Comparison of ENCODE assay signal across 1 cellular context in the genomic region with DNA sequence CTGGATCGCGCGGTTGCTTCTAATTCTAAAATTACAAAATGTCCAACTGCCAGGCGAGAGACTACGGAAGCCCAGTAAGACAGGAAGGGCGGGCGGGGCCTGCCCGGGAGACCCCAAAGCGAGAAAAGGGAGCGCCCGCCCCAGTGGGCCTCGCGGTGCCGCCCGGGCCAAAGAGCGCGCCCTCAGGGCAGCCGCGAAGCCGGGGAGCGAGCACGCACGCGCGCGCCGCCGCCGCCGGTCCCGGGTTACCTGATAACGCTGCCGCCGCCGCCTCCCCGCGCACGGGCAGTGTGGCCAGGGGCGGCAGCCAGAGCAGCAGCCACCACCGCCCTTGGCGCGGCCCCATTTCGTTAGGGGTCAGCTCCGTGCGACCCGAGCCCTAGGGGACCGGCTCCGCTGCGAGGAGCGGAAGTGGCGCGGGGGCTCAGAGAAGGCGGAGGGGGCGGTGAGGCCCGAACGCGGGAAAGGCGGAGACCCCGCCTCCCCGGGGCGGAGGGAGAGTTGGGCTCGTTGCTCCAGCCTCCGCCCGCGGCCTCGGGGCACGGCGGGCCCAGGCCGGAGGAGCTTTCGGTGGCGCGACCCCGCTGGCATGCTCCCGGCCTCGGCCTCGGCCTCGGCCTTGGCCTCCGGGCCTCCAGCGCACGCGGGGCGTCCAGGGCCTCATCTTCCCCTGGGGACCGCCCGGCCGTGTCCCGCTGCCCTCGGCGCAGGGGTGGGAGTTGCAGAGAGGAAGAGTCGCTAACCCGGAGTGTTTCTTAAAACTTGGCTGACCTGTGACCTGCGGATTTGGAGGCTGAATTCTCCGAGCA.
TF ChIP-seq lines count a peak whose summit lies in the region.

A gene with protein sequence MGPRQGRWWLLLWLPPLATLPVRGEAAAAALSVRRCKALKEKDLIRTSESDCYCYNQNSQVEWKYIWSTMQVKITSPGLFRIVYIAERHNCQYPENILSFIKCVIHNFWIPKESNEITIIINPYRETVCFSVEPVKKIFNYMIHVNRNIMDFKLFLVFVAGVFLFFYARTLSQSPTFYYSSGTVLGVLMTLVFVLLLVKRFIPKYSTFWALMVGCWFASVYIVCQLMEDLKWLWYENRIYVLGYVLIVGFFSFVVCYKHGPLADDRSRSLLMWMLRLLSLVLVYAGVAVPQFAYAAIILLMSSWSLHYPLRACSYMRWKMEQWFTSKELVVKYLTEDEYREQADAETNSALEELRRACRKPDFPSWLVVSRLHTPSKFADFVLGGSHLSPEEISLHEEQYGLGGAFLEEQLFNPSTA (minus strand): TSS at position 413 of the 809 bp plus-strand sequence. CDS start 67 bp downstream, at position 346.

TF ChIP-seq in K562, 482 proteins besides CTCF, POLR2A, EP300 and RAD21 (continued from another document and continues in another):
- TF ChIP-seq, protein P1, sequence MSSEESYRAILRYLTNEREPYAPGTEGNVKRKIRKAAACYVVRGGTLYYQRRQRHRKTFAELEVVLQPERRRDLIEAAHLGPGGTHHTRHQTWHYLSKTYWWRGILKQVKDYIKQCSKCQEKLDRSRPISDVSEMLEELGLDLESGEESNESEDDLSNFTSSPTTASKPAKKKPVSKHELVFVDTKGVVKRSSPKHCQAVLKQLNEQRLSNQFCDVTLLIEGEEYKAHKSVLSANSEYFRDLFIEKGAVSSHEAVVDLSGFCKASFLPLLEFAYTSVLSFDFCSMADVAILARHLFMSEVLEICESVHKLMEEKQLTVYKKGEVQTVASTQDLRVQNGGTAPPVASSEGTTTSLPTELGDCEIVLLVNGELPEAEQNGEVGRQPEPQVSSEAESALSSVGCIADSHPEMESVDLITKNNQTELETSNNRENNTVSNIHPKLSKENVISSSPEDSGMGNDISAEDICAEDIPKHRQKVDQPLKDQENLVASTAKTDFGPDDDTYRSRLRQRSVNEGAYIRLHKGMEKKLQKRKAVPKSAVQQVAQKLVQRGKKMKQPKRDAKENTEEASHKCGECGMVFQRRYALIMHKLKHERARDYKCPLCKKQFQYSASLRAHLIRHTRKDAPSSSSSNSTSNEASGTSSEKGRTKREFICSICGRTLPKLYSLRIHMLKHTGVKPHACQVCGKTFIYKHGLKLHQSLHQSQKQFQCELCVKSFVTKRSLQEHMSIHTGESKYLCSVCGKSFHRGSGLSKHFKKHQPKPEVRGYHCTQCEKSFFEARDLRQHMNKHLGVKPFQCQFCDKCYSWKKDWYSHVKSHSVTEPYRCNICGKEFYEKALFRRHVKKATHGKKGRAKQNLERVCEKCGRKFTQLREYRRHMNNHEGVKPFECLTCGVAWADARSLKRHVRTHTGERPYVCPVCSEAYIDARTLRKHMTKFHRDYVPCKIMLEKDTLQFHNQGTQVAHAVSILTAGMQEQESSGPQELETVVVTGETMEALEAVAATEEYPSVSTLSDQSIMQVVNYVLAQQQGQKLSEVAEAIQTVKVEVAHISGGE (CRISPR knock-in tag; IDR thresholded peaks at IDR 0.05) = peak in 2 of 3 experiments; percentile 66 to 94; a peak in 4 of 6 replicates
- TF ChIP-seq CHD2 (IDR thresholded peaks at IDR 0.05; ENCODE audit: low read depth, low read length) (0 out of 2 replicates have a peak, but pooled peaks have one; percentile 14), GATA2 (CRISPR knock-in tag; IDR thresholded peaks at IDR 0.05) (no peak), ZNF263 (CRISPR knock-in tag; IDR thresholded peaks at IDR 0.05; ENCODE audit: borderline replicate concordance) (no peak; the same call in 1 of the 2 replicates), XRCC3 (IDR thresholded peaks at IDR 0.05) (no peak), SNRNP70 (optimal IDR thresholded peaks at IDR 0.05; ENCODE audit: low read depth, low read length) (no peak), SOX6 (IDR thresholded peaks at IDR 0.05) (0 out of 2 replicates have a peak, but pooled peaks have one; percentile 30), ARNT (IDR thresholded peaks at IDR 0.05) (no peak), ZNF282 (CRISPR knock-in tag; IDR thresholded peaks at IDR 0.05) (no peak), RBM39 (optimal IDR thresholded peaks at IDR 0.05; ENCODE audit: low read depth, low read length) (no peak), RBM17 (IDR thresholded peaks at IDR 0.05; ENCODE audit: borderline replicate concordance, low read depth, low read length) (no peak), CBX2 (IDR thresholded peaks at IDR 0.05; ENCODE audit: insufficient read depth, low read length, poor library complexity, severe bottlenecking) (no peak), FOXA1 (IDR thresholded peaks at IDR 0.05; ENCODE audit: borderline replicate concordance) (no peak), HNRNPUL1 (IDR thresholded peaks at IDR 0.05; ENCODE audit: low read length) (no peak)
- TF ChIP-seq, protein P2, sequence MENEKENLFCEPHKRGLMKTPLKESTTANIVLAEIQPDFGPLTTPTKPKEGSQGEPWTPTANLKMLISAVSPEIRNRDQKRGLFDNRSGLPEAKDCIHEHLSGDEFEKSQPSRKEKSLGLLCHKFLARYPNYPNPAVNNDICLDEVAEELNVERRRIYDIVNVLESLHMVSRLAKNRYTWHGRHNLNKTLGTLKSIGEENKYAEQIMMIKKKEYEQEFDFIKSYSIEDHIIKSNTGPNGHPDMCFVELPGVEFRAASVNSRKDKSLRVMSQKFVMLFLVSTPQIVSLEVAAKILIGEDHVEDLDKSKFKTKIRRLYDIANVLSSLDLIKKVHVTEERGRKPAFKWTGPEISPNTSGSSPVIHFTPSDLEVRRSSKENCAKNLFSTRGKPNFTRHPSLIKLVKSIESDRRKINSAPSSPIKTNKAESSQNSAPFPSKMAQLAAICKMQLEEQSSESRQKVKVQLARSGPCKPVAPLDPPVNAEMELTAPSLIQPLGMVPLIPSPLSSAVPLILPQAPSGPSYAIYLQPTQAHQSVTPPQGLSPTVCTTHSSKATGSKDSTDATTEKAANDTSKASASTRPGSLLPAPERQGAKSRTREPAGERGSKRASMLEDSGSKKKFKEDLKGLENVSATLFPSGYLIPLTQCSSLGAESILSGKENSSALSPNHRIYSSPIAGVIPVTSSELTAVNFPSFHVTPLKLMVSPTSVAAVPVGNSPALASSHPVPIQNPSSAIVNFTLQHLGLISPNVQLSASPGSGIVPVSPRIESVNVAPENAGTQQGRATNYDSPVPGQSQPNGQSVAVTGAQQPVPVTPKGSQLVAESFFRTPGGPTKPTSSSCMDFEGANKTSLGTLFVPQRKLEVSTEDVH (IDR thresholded peaks at IDR 0.05; ENCODE audit: low read depth, partially characterized antibody) = peak; percentile 95
- TF ChIP-seq, protein P3, sequence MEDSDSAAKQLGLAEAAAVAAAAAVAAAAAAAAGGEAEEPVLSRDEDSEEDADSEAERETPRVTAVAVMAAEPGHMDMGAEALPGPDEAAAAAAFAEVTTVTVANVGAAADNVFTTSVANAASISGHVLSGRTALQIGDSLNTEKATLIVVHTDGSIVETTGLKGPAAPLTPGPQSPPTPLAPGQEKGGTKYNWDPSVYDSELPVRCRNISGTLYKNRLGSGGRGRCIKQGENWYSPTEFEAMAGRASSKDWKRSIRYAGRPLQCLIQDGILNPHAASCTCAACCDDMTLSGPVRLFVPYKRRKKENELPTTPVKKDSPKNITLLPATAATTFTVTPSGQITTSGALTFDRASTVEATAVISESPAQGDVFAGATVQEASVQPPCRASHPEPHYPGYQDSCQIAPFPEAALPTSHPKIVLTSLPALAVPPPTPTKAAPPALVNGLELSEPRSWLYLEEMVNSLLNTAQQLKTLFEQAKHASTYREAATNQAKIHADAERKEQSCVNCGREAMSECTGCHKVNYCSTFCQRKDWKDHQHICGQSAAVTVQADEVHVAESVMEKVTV (CRISPR knock-in tag; IDR thresholded peaks at IDR 0.05) = no peak
- TF ChIP-seq, protein P4, sequence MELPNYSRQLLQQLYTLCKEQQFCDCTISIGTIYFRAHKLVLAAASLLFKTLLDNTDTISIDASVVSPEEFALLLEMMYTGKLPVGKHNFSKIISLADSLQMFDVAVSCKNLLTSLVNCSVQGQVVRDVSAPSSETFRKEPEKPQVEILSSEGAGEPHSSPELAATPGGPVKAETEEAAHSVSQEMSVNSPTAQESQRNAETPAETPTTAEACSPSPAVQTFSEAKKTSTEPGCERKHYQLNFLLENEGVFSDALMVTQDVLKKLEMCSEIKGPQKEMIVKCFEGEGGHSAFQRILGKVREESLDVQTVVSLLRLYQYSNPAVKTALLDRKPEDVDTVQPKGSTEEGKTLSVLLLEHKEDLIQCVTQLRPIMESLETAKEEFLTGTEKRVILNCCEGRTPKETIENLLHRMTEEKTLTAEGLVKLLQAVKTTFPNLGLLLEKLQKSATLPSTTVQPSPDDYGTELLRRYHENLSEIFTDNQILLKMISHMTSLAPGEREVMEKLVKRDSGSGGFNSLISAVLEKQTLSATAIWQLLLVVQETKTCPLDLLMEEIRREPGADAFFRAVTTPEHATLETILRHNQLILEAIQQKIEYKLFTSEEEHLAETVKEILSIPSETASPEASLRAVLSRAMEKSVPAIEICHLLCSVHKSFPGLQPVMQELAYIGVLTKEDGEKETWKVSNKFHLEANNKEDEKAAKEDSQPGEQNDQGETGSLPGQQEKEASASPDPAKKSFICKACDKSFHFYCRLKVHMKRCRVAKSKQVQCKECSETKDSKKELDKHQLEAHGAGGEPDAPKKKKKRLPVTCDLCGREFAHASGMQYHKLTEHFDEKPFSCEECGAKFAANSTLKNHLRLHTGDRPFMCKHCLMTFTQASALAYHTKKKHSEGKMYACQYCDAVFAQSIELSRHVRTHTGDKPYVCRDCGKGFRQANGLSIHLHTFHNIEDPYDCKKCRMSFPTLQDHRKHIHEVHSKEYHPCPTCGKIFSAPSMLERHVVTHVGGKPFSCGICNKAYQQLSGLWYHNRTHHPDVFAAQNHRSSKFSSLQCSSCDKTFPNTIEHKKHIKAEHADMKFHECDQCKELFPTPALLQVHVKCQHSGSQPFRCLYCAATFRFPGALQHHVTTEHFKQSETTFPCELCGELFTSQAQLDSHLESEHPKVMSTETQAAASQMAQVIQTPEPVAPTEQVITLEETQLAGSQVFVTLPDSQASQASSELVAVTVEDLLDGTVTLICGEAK (IDR thresholded peaks at IDR 0.05) = peak; percentile 73
- TF ChIP-seq, protein P4 (CRISPR knock-in tag; IDR thresholded peaks at IDR 0.05) = no peak
- TF ChIP-seq, protein P5, sequence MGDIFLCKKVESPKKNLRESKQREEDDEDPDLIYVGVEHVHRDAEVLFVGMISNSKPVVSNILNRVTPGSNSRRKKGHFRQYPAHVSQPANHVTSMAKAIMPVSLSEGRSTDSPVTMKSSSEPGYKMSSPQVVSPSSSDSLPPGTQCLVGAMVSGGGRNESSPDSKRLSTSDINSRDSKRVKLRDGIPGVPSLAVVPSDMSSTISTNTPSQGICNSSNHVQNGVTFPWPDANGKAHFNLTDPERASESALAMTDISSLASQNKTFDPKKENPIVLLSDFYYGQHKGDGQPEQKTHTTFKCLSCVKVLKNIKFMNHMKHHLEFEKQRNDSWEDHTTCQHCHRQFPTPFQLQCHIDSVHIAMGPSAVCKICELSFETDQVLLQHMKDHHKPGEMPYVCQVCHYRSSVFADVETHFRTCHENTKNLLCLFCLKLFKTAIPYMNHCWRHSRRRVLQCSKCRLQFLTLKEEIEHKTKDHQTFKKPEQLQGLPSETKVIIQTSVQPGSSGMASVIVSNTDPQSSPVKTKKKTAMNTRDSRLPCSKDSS (IDR thresholded peaks at IDR 0.05; ENCODE audit: low read depth, partially characterized antibody) = no peak
- TF ChIP-seq, protein P6, sequence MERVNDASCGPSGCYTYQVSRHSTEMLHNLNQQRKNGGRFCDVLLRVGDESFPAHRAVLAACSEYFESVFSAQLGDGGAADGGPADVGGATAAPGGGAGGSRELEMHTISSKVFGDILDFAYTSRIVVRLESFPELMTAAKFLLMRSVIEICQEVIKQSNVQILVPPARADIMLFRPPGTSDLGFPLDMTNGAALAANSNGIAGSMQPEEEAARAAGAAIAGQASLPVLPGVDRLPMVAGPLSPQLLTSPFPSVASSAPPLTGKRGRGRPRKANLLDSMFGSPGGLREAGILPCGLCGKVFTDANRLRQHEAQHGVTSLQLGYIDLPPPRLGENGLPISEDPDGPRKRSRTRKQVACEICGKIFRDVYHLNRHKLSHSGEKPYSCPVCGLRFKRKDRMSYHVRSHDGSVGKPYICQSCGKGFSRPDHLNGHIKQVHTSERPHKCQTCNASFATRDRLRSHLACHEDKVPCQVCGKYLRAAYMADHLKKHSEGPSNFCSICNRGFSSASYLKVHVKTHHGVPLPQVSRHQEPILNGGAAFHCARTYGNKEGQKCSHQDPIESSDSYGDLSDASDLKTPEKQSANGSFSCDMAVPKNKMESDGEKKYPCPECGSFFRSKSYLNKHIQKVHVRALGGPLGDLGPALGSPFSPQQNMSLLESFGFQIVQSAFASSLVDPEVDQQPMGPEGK (CRISPR knock-in tag; IDR thresholded peaks at IDR 0.05; ENCODE audit: borderline replicate concordance) = no peak
